In genomic region chr11:81887671-81888070, GRCh38 we compare ENCODE assay signal across 25 cellular contexts.
DNase-seq lines count a peak whose midpoint lies in the region; ATAC-seq, FAIRE-seq and TF ChIP-seq lines count a peak whose summit lies in the region.
"Had no signal": no experiment of that assay in that cellular context is flagged by ENCODE, and none has a peak within 500 bp of the region (broad histone marks: within the 10 kb centered on the region; RNA-seq: fewer than 3 reads in every experiment).

No MANE protein-coding gene starts in this region.

- peaks cover 2 to 17% of the 10 kb centered on the region in 2 donors for H3K27me3 Mint-ChIP-seq in natural killer cell (ENCODE audit: low read depth in 2 of 2)
- H3K27me3 Mint-ChIP-seq: CD4-positive, alpha-beta memory T cell; CD4-positive, CD25-positive, alpha-beta regulatory T cell; CD8-positive, alpha-beta memory T cell had no signal

- H4K20me1 ChIP-seq in HepG2 (ENCODE audit: insufficient read depth, low read length) (no peaks in the 10 kb centered on the region), IMR-90 (ENCODE audit: insufficient read depth, low read length) (no peaks in the 10 kb centered on the region)
- H4K20me1 ChIP-seq: BLaER1 had no signal

- H2AFZ ChIP-seq in HepG2 (ENCODE audit: low read length) (no peak overlapping the region), IMR-90 (replicated peaks; ENCODE audit: low read length, poor library complexity) (no peak overlapping the region)

- no peak overlapping the region for H4K8ac ChIP-seq in IMR-90 (ENCODE audit: low read depth in 2 of 2, low read length in 2 of 2)

- no peak for FAIRE-seq in HepG2 (lab: Jason Lieb, UNC)
- FAIRE-seq: GM12878, GM12892, GM18507 had no signal

- H2BK120ac ChIP-seq in IMR-90 (ENCODE audit: low read depth, low read length) = no peak overlapping the region

- H3K27ac ChIP-seq in HepG2 (ENCODE audit: extremely low read length, insufficient read depth, low read length) (no peak overlapping the region), right lobe of liver (no peak overlapping the region), IMR-90 (ENCODE audit: insufficient read depth, low read length) (no peak overlapping the region), neutrophil (peak overlapping the region; percentile 23)
- H3K27ac ChIP-seq: 22Rv1, BLaER1 had no signal

- H2AK5ac ChIP-seq in IMR-90 (ENCODE audit: low read depth, low read length) = no peak overlapping the region

- CTCF ChIA-PET in HepG2 (lab: Yijun Ruan, JAX; ENCODE audit: low intra/inter-chr PET ratio, low total read pairs) = no interaction called here
- CTCF ChIA-PET in IMR-90 (lab: Yijun Ruan, JAX) = no interaction called here

- H2BK15ac ChIP-seq in IMR-90 (ENCODE audit: low read depth, low read length) = no peak overlapping the region

- POLR2A ChIA-PET in HepG2 (lab: Yijun Ruan, JAX) (no interaction called here), IMR-90 (lab: Charles Lee; ENCODE audit: unreplicated experiment) (no interaction called here)

- WGBS in HepG2 (ENCODE audit: low lambda C conversion rate) = 97% methylated on average over 1 of the region's 1 CpG
- WGBS in right lobe of liver (ENCODE audit: insufficient coverage, low coverage, low lambda C conversion rate, missing lambda C conversion rate) = 91% methylated on average over 1 of the region's 1 CpG
- no CpG with 5 or more reads among the region's 1 CpG for WGBS in IMR-90 (ENCODE audit: extremely low coverage in 2 of 2, insufficient read length in 1 of 2), 2 experiments

- H3K9me3 Mint-ChIP-seq in natural killer cell = peaks cover 2% of the 10 kb centered on the region in 2 donors

- ATAC-seq in HepG2 (no peak), right lobe of liver (no peak), IMR-90 (ENCODE audit: low read depth) (no peak), natural killer cell (no peak), SK-N-SH treated with all-trans-retinoic acid at 6 μM for 48 hours (no peak)
- ATAC-seq: GM12878 had no signal

- no peak overlapping the region for H3K23ac ChIP-seq in IMR-90 (ENCODE audit: low read depth, low read length)

- TF ChIP-seq EP300 in HepG2 (IDR thresholded peaks at IDR 0.05; ENCODE audit: low read depth in 2 of 2, low read length in 2 of 2) = no peak
- TF ChIP-seq EP300 in HepG2 (CRISPR knock-in tag; IDR thresholded peaks at IDR 0.05; ENCODE audit: borderline replicate concordance) = no peak

- TF ChIP-seq CTCF in HepG2 (CRISPR knock-in tag; IDR thresholded peaks at IDR 0.05) = no peak
- TF ChIP-seq CTCF in right lobe of liver (IDR thresholded peaks at IDR 0.05) = no peak
- no peak for TF ChIP-seq CTCF in IMR-90 (conservative IDR thresholded peaks at IDR 0.05; ENCODE audit: low read depth, low read length)
- no peak for TF ChIP-seq CTCF in neutrophil (IDR thresholded peaks at IDR 0.05)
- no peak for TF ChIP-seq CTCF in natural killer cell (IDR thresholded peaks at IDR 0.05)

- no peak overlapping the region for H3K56ac ChIP-seq in IMR-90 (ENCODE audit: extremely low read depth, insufficient read depth, low read length)

- in situ Hi-C loops in HepG2 (cut with HindIII; ENCODE audit: extremely low pct_ligation_motif_present, low pct_unique_long_range_greater_than_20kb) (no loop called here), IMR-90 (cut with MboI; ENCODE audit: low sequenced_read_pairs) (no loop called here)

- TF ChIP-seq RAD21 in HepG2 (CRISPR knock-in tag; IDR thresholded peaks at IDR 0.05) (no peak), IMR-90 (IDR thresholded peaks at IDR 0.05; ENCODE audit: low read length) (no peak)

- H3K27ac Mint-ChIP-seq in natural killer cell = no peak overlapping the region
- H3K27ac Mint-ChIP-seq: CD4-positive, alpha-beta memory T cell; CD4-positive, CD25-positive, alpha-beta regulatory T cell; CD8-positive, alpha-beta memory T cell had no signal

- H2BK5ac ChIP-seq in IMR-90 (ENCODE audit: low read depth, low read length, poor library complexity, severe bottlenecking) = no peak overlapping the region

- DNase-seq in HepG2 (ENCODE audit: low spot score) (no peak), right lobe of liver (no peak), IMR-90 (no peak), natural killer cell (no peak)
- DNase-seq: ACHN; BE2C; C1 segment of cervical spinal cord; CD4-positive, alpha-beta memory T cell; CD4-positive, CD25-positive, alpha-beta regulatory T cell; CD8-positive, alpha-beta memory T cell; COR-L47; DMS 273 treated with DMSO at 0.1 percent for 48 hours; DMS153; DMS79; DND-41; EL; GDM1 had no signal

- H3K4me3 Mint-ChIP-seq in natural killer cell = no peak overlapping the region
- H3K4me3 Mint-ChIP-seq: CD14-positive monocyte; CD4-positive, alpha-beta memory T cell; CD4-positive, CD25-positive, alpha-beta regulatory T cell; CD8-positive, alpha-beta memory T cell had no signal

- H3K4me1 ChIP-seq in HepG2 (ENCODE audit: insufficient read depth, low read length) = no peaks in the 10 kb centered on the region
- no peaks in the 10 kb centered on the region for H3K4me1 ChIP-seq in right lobe of liver
- no peaks in the 10 kb centered on the region for H3K4me1 ChIP-seq in IMR-90 (ENCODE audit: control insufficient read depth, insufficient read depth, low read length)
- peaks cover 6 to 9% of the 10 kb centered on the region in 2 experiments for H3K4me1 ChIP-seq in neutrophil (ENCODE audit: control insufficient read depth in 1 of 2, insufficient read depth in 1 of 2, low read depth in 1 of 2, low read length in 1 of 2)
- H3K4me1 ChIP-seq: BE2C, BLaER1 had no signal

- H3K79me2 ChIP-seq in HepG2 (ENCODE audit: insufficient read depth, low read length) = no peaks in the 10 kb centered on the region

- dilution Hi-C loops in IMR-90 (cut with HindIII; ENCODE audit: low sequenced_read_pairs, unreplicated experiment) = no loop called here

- H3K14ac ChIP-seq in IMR-90 (replicated peaks; ENCODE audit: low read depth, low read length) = no peak overlapping the region

- no peak overlapping the region for H4K5ac ChIP-seq in IMR-90 (ENCODE audit: low read depth, low read length)

- H3K18ac ChIP-seq in IMR-90 (ENCODE audit: low read depth, low read length) = no peak overlapping the region

- H3K27me3 ChIP-seq in HepG2 (ENCODE audit: control insufficient read depth in 1 of 2, insufficient read depth in 2 of 2, low read length in 2 of 2) = no peaks in the 10 kb centered on the region
- H3K27me3 ChIP-seq in right lobe of liver = no peaks in the 10 kb centered on the region
- H3K27me3 ChIP-seq in IMR-90 (ENCODE audit: control insufficient read depth, insufficient read depth, low read length) = no peaks in the 10 kb centered on the region
- no peaks in the 10 kb centered on the region for H3K27me3 ChIP-seq in neutrophil
- H3K27me3 ChIP-seq: BE2C, BLaER1 had no signal

- peaks cover 10% of the 10 kb centered on the region for H3K36me3 Mint-ChIP-seq in natural killer cell
- H3K36me3 Mint-ChIP-seq: CD4-positive, alpha-beta memory T cell; CD4-positive, CD25-positive, alpha-beta regulatory T cell had no signal

- no peaks in the 10 kb centered on the region for H3K4me1 Mint-ChIP-seq in natural killer cell
- H3K4me1 Mint-ChIP-seq: CD4-positive, alpha-beta memory T cell; CD4-positive, CD25-positive, alpha-beta regulatory T cell had no signal

- H3K4me2 ChIP-seq in HepG2 (ENCODE audit: low read depth, low read length) = no peak overlapping the region
- H3K4me2 ChIP-seq in IMR-90 (ENCODE audit: low read depth, low read length) = no peak overlapping the region
- H3K4me2 ChIP-seq: BLaER1 had no signal

- no peak overlapping the region for H3K4ac ChIP-seq in IMR-90 (ENCODE audit: low read depth, low read length)

- no peak overlapping the region for H2AK9ac ChIP-seq in IMR-90 (replicated peaks; ENCODE audit: low read depth, low read length, poor library complexity)

- H3K4me3 ChIP-seq in HepG2 (replicated peaks in 1 of 3; ENCODE audit: insufficient read depth in 1 of 3, low read depth in 2 of 3, low read length in 3 of 3) (no peak overlapping the region), right lobe of liver (no peak overlapping the region), IMR-90 (ENCODE audit: insufficient read depth, low read depth, low read length) (no peak overlapping the region), neutrophil (ENCODE audit: low read depth in 1 of 2, low read length in 1 of 2) (no peak overlapping the region)
- H3K4me3 ChIP-seq: BLaER1, GM12878 had no signal

- H3K36me3 ChIP-seq in HepG2 (replicated peaks in 1 of 2; ENCODE audit: control insufficient read depth in 1 of 2, insufficient read depth in 2 of 2, low read length in 2 of 2) (no peaks in the 10 kb centered on the region), right lobe of liver (no peaks in the 10 kb centered on the region), IMR-90 (ENCODE audit: control insufficient read depth, insufficient read depth, low read length) (no peaks in the 10 kb centered on the region), neutrophil (no peaks in the 10 kb centered on the region)
- H3K36me3 ChIP-seq: BE2C, BLaER1 had no signal

- no peaks in the 10 kb centered on the region for H3K9me3 ChIP-seq in HepG2 (ENCODE audit: low read length)
- H3K9me3 ChIP-seq in right lobe of liver = no peaks in the 10 kb centered on the region
- H3K9me3 ChIP-seq in IMR-90 (ENCODE audit: control insufficient read depth, insufficient read depth, low read length) = no peaks in the 10 kb centered on the region
- H3K9me3 ChIP-seq in neutrophil = no peaks in the 10 kb centered on the region
- H3K9me3 ChIP-seq: BE2C had no signal

- no peaks in the 10 kb centered on the region for H3K9me1 ChIP-seq in IMR-90 (ENCODE audit: insufficient read depth, low read length)

- H4K91ac ChIP-seq in IMR-90 (ENCODE audit: insufficient read depth, low read depth, low read length) = no peak overlapping the region

- H3K79me1 ChIP-seq in IMR-90 (ENCODE audit: low read depth in 1 of 2, low read length in 2 of 2) = no peaks in the 10 kb centered on the region

- H3K9ac ChIP-seq in HepG2 (ENCODE audit: insufficient read depth, low read depth, low read length) (no peak overlapping the region), IMR-90 (ENCODE audit: low read depth, low read length) (no peak overlapping the region)
- H3K9ac ChIP-seq: BLaER1 had no signal

- H2BK20ac ChIP-seq in IMR-90 (ENCODE audit: low read depth, low read length) = no peak overlapping the region

- BruUV-seq in HepG2 (replicated peaks; lab: Mats Ljungman, UMichigan) (no TSS peak), IMR-90 (replicated peaks; lab: Mats Ljungman, UMichigan) (no TSS peak)

- intact Hi-C loops in HepG2 (cut with micrococcal nuclease; ENCODE audit: unreplicated experiment) = no loop called here
- intact Hi-C loops in right lobe of liver (cut with DNase I) = no loop called here
- intact Hi-C loops in IMR-90 (cut with micrococcal nuclease) = no loop called here
- intact Hi-C loops in natural killer cell (cut with micrococcal nuclease) = no loop called here

- TF ChIP-seq POLR2A in HepG2 (IDR thresholded peaks at IDR 0.05; ENCODE audit: insufficient read depth in 1 of 2, low read depth in 2 of 2, low read length in 2 of 2) (no peak), right lobe of liver (IDR thresholded peaks at IDR 0.05) (no peak), IMR-90 (IDR thresholded peaks at IDR 0.05; ENCODE audit: low read depth, low read length) (no peak)

TF ChIP-seq in IMR-90, 13 proteins besides CTCF, POLR2A, EP300 and RAD21:
- peak; percentile 52 for TF ChIP-seq MAFK (IDR thresholded peaks at IDR 0.05; ENCODE audit: low read depth, low read length)
- TF ChIP-seq NFE2L2 (IDR thresholded peaks at IDR 0.05; ENCODE audit: low read depth, low read length) = no peak
